ENCODE assay signal across 20 cellular contexts in genomic region chr4:40686081-40686913, GRCh38. TPM values are rescaled to one million over a fixed set of nuclear protein-coding genes. Genes with fewer than 3 reads are reported as not detected.
DNase-seq lines count a peak whose midpoint lies in the region; ATAC-seq, FAIRE-seq and TF ChIP-seq lines count a peak whose summit lies in the region.
"Had no signal": no experiment of that assay in that cellular context is flagged by ENCODE, and none has a peak within 500 bp of the region (broad histone marks: within the 10 kb centered on the region; RNA-seq: fewer than 3 reads in every experiment).

No MANE protein-coding gene starts in this region.

- H3K4me3 ChIP-seq in mesenchymal stem cell (ENCODE audit: insufficient read depth in 1 of 2, low read depth in 1 of 2, low read length in 2 of 2) (no peak overlapping the region), neural progenitor cell (no peak overlapping the region), kidney (ENCODE audit: low read length in 2 of 2) (no peak overlapping the region)
- H3K4me3 ChIP-seq: HAP-1, SJSA1 had no signal

- H3K79me1 ChIP-seq in mesenchymal stem cell (replicated peaks; ENCODE audit: low read length, poor library complexity, severe bottlenecking) = no peaks in the 10 kb centered on the region

- H3K27me3 ChIP-seq in mesenchymal stem cell (ENCODE audit: control insufficient read depth in 1 of 2, insufficient read depth in 1 of 2, low read length in 2 of 2) = peaks cover 0 to 4% of the 10 kb centered on the region in 2 experiments
- H3K27me3 ChIP-seq in neural progenitor cell = no peaks in the 10 kb centered on the region
- H3K27me3 ChIP-seq: SJSA1 had no signal

- H3K27ac ChIP-seq in mesenchymal stem cell (ENCODE audit: low read length, poor library complexity, severe bottlenecking) (no peak overlapping the region), neural progenitor cell (no peak overlapping the region), kidney (ENCODE audit: low read depth in 2 of 2, low read length in 2 of 2) (no peak overlapping the region)
- H3K27ac ChIP-seq: RWPE1, SJSA1 had no signal

- WGBS in mesenchymal stem cell = 95% methylated on average over 8 of the region's 8 CpGs

- DNase-seq in activated naive CD4-positive, alpha-beta T cell (lab: John Stamatoyannopoulos, UW) = no peak
- DNase-seq in RPMI8226 (peak; percentile 11), fibroblast of gingiva (ENCODE audit: low read depth) (peak; percentile 23), mesenchymal stem cell (no peak), neural progenitor cell (ENCODE audit: low spot score) (no peak), kidney (no peak)
- DNase-seq: CD4-positive, alpha-beta memory T cell; DND-41; GDM1; NCI-H1417; NCI-H1930; NCI-H524; NK-92 treated with Interleukin-12 subunit alpha and Interleukin-12 subunit beta, amount 100 ng/mL, for 24 hours; OCI-M1 had no signal

- no peak overlapping the region for H4K91ac ChIP-seq in mesenchymal stem cell (ENCODE audit: low read length)

- H3K4ac ChIP-seq in mesenchymal stem cell (ENCODE audit: low read depth in 1 of 2, low read length in 2 of 2) = no peak overlapping the region

- peak overlapping the region in 1 of 2 experiments; percentile 21 for H3K14ac ChIP-seq in mesenchymal stem cell (ENCODE audit: low read length in 2 of 2)

- no peak overlapping the region for H4K8ac ChIP-seq in mesenchymal stem cell (ENCODE audit: low read length)

- no peaks in the 10 kb centered on the region for H3K36me3 ChIP-seq in mesenchymal stem cell (ENCODE audit: control insufficient read depth in 1 of 2, insufficient read depth in 2 of 2, low read depth in 1 of 2, low read length in 2 of 2)
- no peaks in the 10 kb centered on the region for H3K36me3 ChIP-seq in neural progenitor cell
- H3K36me3 ChIP-seq in kidney (ENCODE audit: control insufficient read depth in 1 of 2, insufficient read depth in 2 of 2, low read length in 2 of 2) = no peaks in the 10 kb centered on the region
- H3K36me3 ChIP-seq: HAP-1, SJSA1 had no signal

- intact Hi-C loops in kidney (cut with DNase I) = no loop called here

- H2AFZ ChIP-seq in mesenchymal stem cell (ENCODE audit: low read depth, low read length) = no peak overlapping the region
- H2AFZ ChIP-seq in neural progenitor cell (replicated peaks) = no peak overlapping the region

- H3F3A ChIP-seq in neural progenitor cell (ENCODE audit: low read depth) = peaks cover 10% of the 10 kb centered on the region

- no peaks in the 10 kb centered on the region for H4K20me1 ChIP-seq in neural progenitor cell (ENCODE audit: low read depth)

- H2BK15ac ChIP-seq in mesenchymal stem cell (ENCODE audit: low read depth, poor library complexity, severe bottlenecking) = no peak overlapping the region

- H3K9ac ChIP-seq in mesenchymal stem cell (ENCODE audit: low read length) = no peak overlapping the region
- H3K9ac ChIP-seq in neural progenitor cell = no peak overlapping the region
- H3K9ac ChIP-seq in kidney (ENCODE audit: low read length in 2 of 2) = no peak overlapping the region

- no peak overlapping the region for H2BK12ac ChIP-seq in mesenchymal stem cell (ENCODE audit: low read length in 2 of 2)

- H3K9me3 ChIP-seq in mesenchymal stem cell (ENCODE audit: control insufficient read depth, low read length) = no peaks in the 10 kb centered on the region
- no peaks in the 10 kb centered on the region for H3K9me3 ChIP-seq in neural progenitor cell (ENCODE audit: low read depth)
- H3K9me3 ChIP-seq in kidney (ENCODE audit: control insufficient read depth in 1 of 2, low read length in 2 of 2) = no peaks in the 10 kb centered on the region
- H3K9me3 ChIP-seq: HAP-1, SJSA1 had no signal

- H3K4me3 Mint-ChIP-seq in activated naive CD4-positive, alpha-beta T cell treated with anti-CD3 and anti-CD28 coated beads, Interleukin-2, amount 50 U/mL, for 24 hours = no peak overlapping the region
- no peak overlapping the region for H3K4me3 Mint-ChIP-seq in neural progenitor cell
- H3K4me3 Mint-ChIP-seq: CD4-positive, alpha-beta memory T cell had no signal

- no peaks in the 10 kb centered on the region for H3K36me3 Mint-ChIP-seq in activated naive CD4-positive, alpha-beta T cell treated with anti-CD3 and anti-CD28 coated beads, Interleukin-2, amount 50 U/mL, for 24 hours
- no peaks in the 10 kb centered on the region for H3K36me3 Mint-ChIP-seq in neural progenitor cell
- H3K36me3 Mint-ChIP-seq: CD4-positive, alpha-beta memory T cell had no signal

- peaks cover 5% of the 10 kb centered on the region for H3K9me3 Mint-ChIP-seq in activated naive CD4-positive, alpha-beta T cell treated with anti-CD3 and anti-CD28 coated beads, Interleukin-2, amount 50 U/mL, for 24 hours
- peaks cover 6% of the 10 kb centered on the region for H3K9me3 Mint-ChIP-seq in neural progenitor cell

- H3K4me1 ChIP-seq in mesenchymal stem cell (ENCODE audit: control insufficient read depth, insufficient read depth, low read depth, low read length) (no peaks in the 10 kb centered on the region), neural progenitor cell (peaks cover 11% of the 10 kb centered on the region), kidney (ENCODE audit: control insufficient read depth in 1 of 2, insufficient read depth in 1 of 2, low read depth in 1 of 2, low read length in 2 of 2) (peaks cover 0 to 9% of the 10 kb centered on the region in 2 donors)

- no peaks in the 10 kb centered on the region for H3K79me2 ChIP-seq in neural progenitor cell (ENCODE audit: low read depth)

- FAIRE-seq in kidney (lab: Jason Lieb, UNC) = no peak
- FAIRE-seq: A204.1 had no signal

- no peak overlapping the region for H2AK5ac ChIP-seq in mesenchymal stem cell (ENCODE audit: low read length, severe bottlenecking)

- peaks cover 4% of the 10 kb centered on the region for H3K4me1 Mint-ChIP-seq in activated naive CD4-positive, alpha-beta T cell treated with anti-CD3 and anti-CD28 coated beads, Interleukin-2, amount 50 U/mL, for 24 hours
- peaks cover 10% of the 10 kb centered on the region for H3K4me1 Mint-ChIP-seq in neural progenitor cell
- H3K4me1 Mint-ChIP-seq: CD4-positive, alpha-beta memory T cell had no signal

- H2BK5ac ChIP-seq in mesenchymal stem cell (ENCODE audit: low read depth, low read length, poor library complexity, severe bottlenecking) = no peak overlapping the region

- no peak overlapping the region for H2BK120ac ChIP-seq in mesenchymal stem cell (ENCODE audit: low read depth, low read length)

- H3K18ac ChIP-seq in mesenchymal stem cell (ENCODE audit: low read depth in 1 of 2, low read length in 2 of 2) = no peak overlapping the region

- peak overlapping the region; percentile 14 for H3K27ac Mint-ChIP-seq in activated naive CD4-positive, alpha-beta T cell treated with anti-CD3 and anti-CD28 coated beads, Interleukin-2, amount 50 U/mL, for 24 hours
- no peak overlapping the region for H3K27ac Mint-ChIP-seq in neural progenitor cell
- H3K27ac Mint-ChIP-seq: CD4-positive, alpha-beta memory T cell had no signal

- H3K23ac ChIP-seq in mesenchymal stem cell (ENCODE audit: low read length in 2 of 2) = no peak overlapping the region

- no peaks in the 10 kb centered on the region for H3K27me3 Mint-ChIP-seq in activated naive CD4-positive, alpha-beta T cell treated with anti-CD3 and anti-CD28 coated beads, Interleukin-2, amount 50 U/mL, for 24 hours
- H3K27me3 Mint-ChIP-seq in neural progenitor cell (ENCODE audit: insufficient read depth, low read depth) = peaks cover 2% of the 10 kb centered on the region

- no peak for ATAC-seq in HG03108 (IDR thresholded peaks at IDR 0.05; ENCODE audit: unreplicated experiment)

- H3K4me2 ChIP-seq in mesenchymal stem cell (ENCODE audit: low read length, poor library complexity, severe bottlenecking) = no peak overlapping the region
- no peak overlapping the region for H3K4me2 ChIP-seq in neural progenitor cell

- TF ChIP-seq CTCF in neural progenitor cell (IDR thresholded peaks at IDR 0.05) (no peak), kidney (IDR thresholded peaks at IDR 0.05; ENCODE audit: borderline replicate concordance, extremely low read depth, insufficient read depth) (no peak)

RNA-seq across cellular contexts. Expression of gene RBM47, which starts 56.6 kb away (rescaled TPM):
- polyA plus RNA-seq in mesenchymal stem cell (2013, experiment 1 of 2) = 3.9 TPM
- 3.8 TPM for polyA plus RNA-seq in mesenchymal stem cell (2013, experiment 2 of 2)
- total RNA-seq in neural progenitor cell (ENCODE audit: low replicate concordance) (2.9 and 6.1 TPM in 2 replicates), kidney (124 TPM)
- polyA plus RNA-seq in kidney (ENCODE audit: insufficient read depth, low read depth, low replicate concordance) = 61.5 TPM

Comparison
In these comparisons a context has a peak if more than half of its experiments do, and no peak if none do; other contexts are left out.
1. DNase-seq: peak in RPMI8226 (single experiment) and fibroblast of gingiva (single experiment); none in activated naive CD4-positive, alpha-beta T cell (0 of 4), mesenchymal stem cell (single experiment), neural progenitor cell (single experiment) and kidney (single experiment).
2. RNA of gene RBM47, which starts 56.6 kb away (total RNA-seq): 124 TPM in kidney (single experiment); 2.9 to 6.1 TPM in neural progenitor cell; every median in the first group is over 10 times any median in the second.